ENCODE assay signal across 18 cellular contexts in the genomic region with DNA sequence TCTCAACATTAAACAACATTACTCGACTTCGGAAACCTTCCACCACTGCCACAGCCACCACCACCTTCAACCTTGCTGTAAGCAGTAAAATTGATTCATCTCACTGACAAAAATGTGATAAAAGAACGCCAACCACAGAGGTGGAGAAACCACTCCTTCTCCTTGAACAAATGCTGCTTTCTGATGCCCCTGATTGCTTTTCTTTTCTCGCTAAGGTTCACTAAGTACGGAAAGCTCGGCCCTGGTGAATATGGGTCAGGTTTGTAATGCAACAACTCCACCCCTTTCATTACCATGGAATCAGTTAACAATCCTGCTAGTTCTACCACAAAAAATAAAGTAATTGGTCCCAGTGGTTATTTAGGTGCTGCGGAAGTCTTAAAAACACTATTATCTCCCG. TPM values are rescaled to one million over a fixed set of nuclear protein-coding genes. Genes with fewer than 3 reads are reported as not detected.
DNase-seq lines count a peak whose midpoint lies in the region; ATAC-seq and TF ChIP-seq lines count a peak whose summit lies in the region.
"Had no signal": no experiment of that assay in that cellular context is flagged by ENCODE, and none has a peak within 500 bp of the region (broad histone marks: within the 10 kb centered on the region; RNA-seq: fewer than 3 reads in every experiment).

No MANE protein-coding gene starts in this region.

- DNase-seq in cardiac muscle cell (ENCODE audit: low read depth in 1 of 2, low spot score in 1 of 2) (no peak), left cardiac atrium (no peak), retina (peak; percentile 42), PC-9 (no peak), NCI-H774 (lab: John Stamatoyannopoulos, UW) (no peak), SIG-M5 treated with dmso at 0.1 percent for 504 hours (lab: John Stamatoyannopoulos, UW; ENCODE audit: unreplicated experiment) (no peak)
- DNase-seq: CD4-positive, alpha-beta memory T cell; GOT3; HFFc6; MG63; NCI-H1092; NCI-H146; NCI-H510A treated with DMSO at 0.1 percent for 48 hours; Peyer's patch; SHP77 had no signal

- H3K36me3 Mint-ChIP-seq in brain (peaks cover 52% of the 10 kb centered on the region), nephron (ENCODE audit: low read depth) (peaks cover 77% of the 10 kb centered on the region)
- H3K36me3 Mint-ChIP-seq: CD4-positive, alpha-beta memory T cell had no signal

- BruUV-seq in PC-9 (replicated peaks; lab: Mats Ljungman, UMichigan) = no TSS peak

- peaks cover 0 to 8% (median 0%) of the 10 kb centered on the region in 5 experiments for H3K9me3 Mint-ChIP-seq in brain
- no peaks in the 10 kb centered on the region for H3K9me3 Mint-ChIP-seq in nephron
- H3K9me3 Mint-ChIP-seq: HFFc6 had no signal

- H3K4me2 ChIP-seq in PC-9 = no peak overlapping the region

- H3F3A ChIP-seq in PC-9 (ENCODE audit: insufficient read depth, low read depth) = peaks cover 3% of the 10 kb centered on the region; the same call in 1 of the 2 replicates

- no peak overlapping the region for H2AFZ ChIP-seq in PC-9

- H3K4me3 ChIP-seq in cardiac muscle cell (no peak overlapping the region), PC-9 (no peak overlapping the region)
- H3K4me3 ChIP-seq: MG63, Peyer's patch had no signal

- peaks cover 47% of the 10 kb centered on the region for H3K4me1 ChIP-seq in cardiac muscle cell (ENCODE audit: low read depth)
- peaks cover 40% of the 10 kb centered on the region for H3K4me1 ChIP-seq in PC-9 (replicated peaks; ENCODE audit: insufficient read depth)
- H3K4me1 ChIP-seq: Peyer's patch had no signal

- H3K27ac Mint-ChIP-seq in brain (peak overlapping the region; percentile 38 to 98 (median 94)), nephron (peak overlapping the region; percentile 58 to 93 (median 83))
- H3K27ac Mint-ChIP-seq: CD4-positive, alpha-beta memory T cell; HFFc6 had no signal

- peaks cover 68% of the 10 kb centered on the region for H3K36me3 ChIP-seq in cardiac muscle cell
- H3K36me3 ChIP-seq in PC-9 (ENCODE audit: low read depth) = peaks cover 4% of the 10 kb centered on the region
- H3K36me3 ChIP-seq: MG63, Peyer's patch had no signal

- H3K79me2 ChIP-seq in PC-9 (ENCODE audit: low read depth) = no peaks in the 10 kb centered on the region

- intact Hi-C loops in left cardiac atrium (cut with DNase I) (no loop called here), PC-9 (cut with micrococcal nuclease; ENCODE audit: unreplicated experiment) (no loop called here)

- CTCF ChIA-PET in PC-9 (lab: Charles Lee) = no interaction called here

- H3K4me1 Mint-ChIP-seq in brain (peaks cover 65% of the 10 kb centered on the region), nephron (peaks cover 49% of the 10 kb centered on the region)

- H3K9me3 ChIP-seq in cardiac muscle cell (ENCODE audit: low read depth) (no peaks in the 10 kb centered on the region), PC-9 (ENCODE audit: insufficient read depth, low read depth) (no peaks in the 10 kb centered on the region)
- H3K9me3 ChIP-seq: MG63, Peyer's patch had no signal

- no peak for ATAC-seq in left cardiac atrium
- ATAC-seq: HepG2 had no signal

- TF ChIP-seq CTCF in cardiac muscle cell (IDR thresholded peaks at IDR 0.05; ENCODE audit: low read depth, low read length) = no peak
- no peak for TF ChIP-seq CTCF in brain (conservative IDR thresholded peaks at IDR 0.05)
- no peak for TF ChIP-seq CTCF in nephron (IDR thresholded peaks at IDR 0.05; ENCODE audit: unreplicated experiment in 3 of 3)
- TF ChIP-seq CTCF in PC-9 (conservative IDR thresholded peaks at IDR 0.05) = no peak

- H3K27ac ChIP-seq in cardiac muscle cell (peak overlapping the region; percentile 96), PC-9 (no peak overlapping the region)

- POLR2A ChIA-PET in PC-9 (lab: Charles Lee; ENCODE audit: unreplicated experiment) = no interaction called here

- no peaks in the 10 kb centered on the region for H3K9me2 ChIP-seq in PC-9 (ENCODE audit: insufficient read depth)

- no peaks in the 10 kb centered on the region for H4K20me1 ChIP-seq in PC-9 (ENCODE audit: insufficient read depth)

- H3K4me3 Mint-ChIP-seq in brain (peak overlapping the region; percentile 18 to 88 (median 80)), nephron (no peak overlapping the region)
- H3K4me3 Mint-ChIP-seq: CD4-positive, alpha-beta memory T cell; HFFc6 had no signal

- H3K27me3 Mint-ChIP-seq in brain = no peaks in the 10 kb centered on the region
- H3K27me3 Mint-ChIP-seq in nephron (ENCODE audit: low read depth) = peaks cover 3% of the 10 kb centered on the region
- H3K27me3 Mint-ChIP-seq: CD4-positive, alpha-beta memory T cell had no signal

- H3K27me3 ChIP-seq in cardiac muscle cell = no peaks in the 10 kb centered on the region
- H3K27me3 ChIP-seq in PC-9 (ENCODE audit: insufficient read depth, low read depth) = no peaks in the 10 kb centered on the region
- H3K27me3 ChIP-seq: MG63, Peyer's patch had no signal

RNA-seq across cellular contexts. Expression of a gene that starts 44.9 kb away (rescaled TPM):
- total RNA-seq in cardiac muscle cell (326 and 432 TPM in 2 replicates), left cardiac atrium (10 to 100 TPM; 21.1 to 21.5 TPM), PC-9 (2021) (25.0 and 29.1 TPM in 2 replicates)
- polyA plus RNA-seq in cardiac muscle cell (224 and 249 TPM in 2 replicates), brain (ENCODE audit: insufficient read depth, low read depth, low replicate concordance) (7.0 TPM)
- total RNA-seq: CD4-positive, alpha-beta memory T cell had no signal
- polyA plus RNA-seq: CD4-positive, alpha-beta memory T cell had no signal

Comparison
In these comparisons a context has a peak if more than half of its experiments do, and no peak if none do; other contexts are left out.
1. RNA of a gene that starts 44.9 kb away (total RNA-seq): 326 to 432 TPM in cardiac muscle cell; 25.0 to 29.1 TPM in PC-9 and 21.1 to 21.5 TPM in left cardiac atrium; every median in the first group is over 10 times any median in the second.
2. H3K4me3 Mint-ChIP-seq: peak in brain (5 of 5); none in nephron (0 of 3).